ENCODE assay signal across 1 cellular context in genomic region chr20:37390891-37391525, GRCh38.
TF ChIP-seq lines count a peak whose summit lies in the region.

No MANE protein-coding gene starts in this region.

TF ChIP-seq in HepG2, 621 proteins besides CTCF, POLR2A, EP300 and RAD21 (continued from another document and continues in another):
- TF ChIP-seq PRDM15 (CRISPR knock-in tag; IDR thresholded peaks at IDR 0.05) (no peak), DPF2 (CRISPR knock-in tag; IDR thresholded peaks at IDR 0.05; ENCODE audit: borderline replicate concordance, low read depth) (peak; percentile 81; the same call in 1 of the 2 replicates), PTBP1 (IDR thresholded peaks at IDR 0.05; ENCODE audit: low read depth, low read length, poor library complexity, severe bottlenecking) (no peak), ATF4 (CRISPR knock-in tag; IDR thresholded peaks at IDR 0.05) (no peak), ZNF234 (CRISPR knock-in tag; conservative IDR thresholded peaks at IDR 0.05) (no peak), ZNF674 (CRISPR knock-in tag; IDR thresholded peaks at IDR 0.05; ENCODE audit: low read depth) (no peak), WIZ (CRISPR knock-in tag; IDR thresholded peaks at IDR 0.05) (no peak), MXD1 (CRISPR knock-in tag; IDR thresholded peaks at IDR 0.05) (peak; percentile 78; the same call in 1 of the 2 replicates), ARID5B (CRISPR knock-in tag; IDR thresholded peaks at IDR 0.05) (peak; percentile 93), ZFY (CRISPR knock-in tag; IDR thresholded peaks at IDR 0.05) (peak; percentile 94), SOX13 (IDR thresholded peaks at IDR 0.05) (no peak), SOX13 (CRISPR knock-in tag; conservative IDR thresholded peaks at IDR 0.05 in 1 of 2, IDR thresholded peaks at IDR 0.05 in 1 of 2) (peak in 1 of 2 experiments; percentile 83; a peak in 2 of 4 replicates), ZNF615 (CRISPR knock-in tag; IDR thresholded peaks at IDR 0.05; ENCODE audit: borderline replicate concordance) (no peak), SP1 (IDR thresholded peaks at IDR 0.05) (no peak), SP1 (CRISPR knock-in tag; IDR thresholded peaks at IDR 0.05) (peak; percentile 43; the same call in 1 of the 2 replicates), ZNF629 (CRISPR knock-in tag; conservative IDR thresholded peaks at IDR 0.05) (peak; percentile 86), SAP130 (CRISPR knock-in tag; IDR thresholded peaks at IDR 0.05; ENCODE audit: low read depth) (peak; percentile 94), PCBP1 (IDR thresholded peaks at IDR 0.05; ENCODE audit: borderline replicate concordance, low read depth, low read length) (0 out of 2 replicates have a peak, but pooled peaks have one; percentile 65), TEAD3 (CRISPR knock-in tag; optimal IDR thresholded peaks at IDR 0.05; ENCODE audit: borderline replicate concordance) (peak; percentile 83), HNF1A (IDR thresholded peaks at IDR 0.05; ENCODE audit: low read depth) (peak; percentile 50; the same call in 1 of the 2 replicates), HNF1A (CRISPR knock-in tag; IDR thresholded peaks at IDR 0.05; ENCODE audit: borderline replicate concordance) (peak; percentile 83; the same call in 1 of the 2 replicates), HHEX (CRISPR knock-in tag; IDR thresholded peaks at IDR 0.05) (no peak), SNAPC2 (CRISPR knock-in tag; IDR thresholded peaks at IDR 0.05) (no peak)
- TF ChIP-seq, protein P1, sequence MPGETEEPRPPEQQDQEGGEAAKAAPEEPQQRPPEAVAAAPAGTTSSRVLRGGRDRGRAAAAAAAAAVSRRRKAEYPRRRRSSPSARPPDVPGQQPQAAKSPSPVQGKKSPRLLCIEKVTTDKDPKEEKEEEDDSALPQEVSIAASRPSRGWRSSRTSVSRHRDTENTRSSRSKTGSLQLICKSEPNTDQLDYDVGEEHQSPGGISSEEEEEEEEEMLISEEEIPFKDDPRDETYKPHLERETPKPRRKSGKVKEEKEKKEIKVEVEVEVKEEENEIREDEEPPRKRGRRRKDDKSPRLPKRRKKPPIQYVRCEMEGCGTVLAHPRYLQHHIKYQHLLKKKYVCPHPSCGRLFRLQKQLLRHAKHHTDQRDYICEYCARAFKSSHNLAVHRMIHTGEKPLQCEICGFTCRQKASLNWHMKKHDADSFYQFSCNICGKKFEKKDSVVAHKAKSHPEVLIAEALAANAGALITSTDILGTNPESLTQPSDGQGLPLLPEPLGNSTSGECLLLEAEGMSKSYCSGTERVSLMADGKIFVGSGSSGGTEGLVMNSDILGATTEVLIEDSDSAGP (CRISPR knock-in tag; IDR thresholded peaks at IDR 0.05; ENCODE audit: borderline replicate concordance) = peak; percentile 87; the same call in 1 of the 2 replicates
- TF ChIP-seq, protein P2, sequence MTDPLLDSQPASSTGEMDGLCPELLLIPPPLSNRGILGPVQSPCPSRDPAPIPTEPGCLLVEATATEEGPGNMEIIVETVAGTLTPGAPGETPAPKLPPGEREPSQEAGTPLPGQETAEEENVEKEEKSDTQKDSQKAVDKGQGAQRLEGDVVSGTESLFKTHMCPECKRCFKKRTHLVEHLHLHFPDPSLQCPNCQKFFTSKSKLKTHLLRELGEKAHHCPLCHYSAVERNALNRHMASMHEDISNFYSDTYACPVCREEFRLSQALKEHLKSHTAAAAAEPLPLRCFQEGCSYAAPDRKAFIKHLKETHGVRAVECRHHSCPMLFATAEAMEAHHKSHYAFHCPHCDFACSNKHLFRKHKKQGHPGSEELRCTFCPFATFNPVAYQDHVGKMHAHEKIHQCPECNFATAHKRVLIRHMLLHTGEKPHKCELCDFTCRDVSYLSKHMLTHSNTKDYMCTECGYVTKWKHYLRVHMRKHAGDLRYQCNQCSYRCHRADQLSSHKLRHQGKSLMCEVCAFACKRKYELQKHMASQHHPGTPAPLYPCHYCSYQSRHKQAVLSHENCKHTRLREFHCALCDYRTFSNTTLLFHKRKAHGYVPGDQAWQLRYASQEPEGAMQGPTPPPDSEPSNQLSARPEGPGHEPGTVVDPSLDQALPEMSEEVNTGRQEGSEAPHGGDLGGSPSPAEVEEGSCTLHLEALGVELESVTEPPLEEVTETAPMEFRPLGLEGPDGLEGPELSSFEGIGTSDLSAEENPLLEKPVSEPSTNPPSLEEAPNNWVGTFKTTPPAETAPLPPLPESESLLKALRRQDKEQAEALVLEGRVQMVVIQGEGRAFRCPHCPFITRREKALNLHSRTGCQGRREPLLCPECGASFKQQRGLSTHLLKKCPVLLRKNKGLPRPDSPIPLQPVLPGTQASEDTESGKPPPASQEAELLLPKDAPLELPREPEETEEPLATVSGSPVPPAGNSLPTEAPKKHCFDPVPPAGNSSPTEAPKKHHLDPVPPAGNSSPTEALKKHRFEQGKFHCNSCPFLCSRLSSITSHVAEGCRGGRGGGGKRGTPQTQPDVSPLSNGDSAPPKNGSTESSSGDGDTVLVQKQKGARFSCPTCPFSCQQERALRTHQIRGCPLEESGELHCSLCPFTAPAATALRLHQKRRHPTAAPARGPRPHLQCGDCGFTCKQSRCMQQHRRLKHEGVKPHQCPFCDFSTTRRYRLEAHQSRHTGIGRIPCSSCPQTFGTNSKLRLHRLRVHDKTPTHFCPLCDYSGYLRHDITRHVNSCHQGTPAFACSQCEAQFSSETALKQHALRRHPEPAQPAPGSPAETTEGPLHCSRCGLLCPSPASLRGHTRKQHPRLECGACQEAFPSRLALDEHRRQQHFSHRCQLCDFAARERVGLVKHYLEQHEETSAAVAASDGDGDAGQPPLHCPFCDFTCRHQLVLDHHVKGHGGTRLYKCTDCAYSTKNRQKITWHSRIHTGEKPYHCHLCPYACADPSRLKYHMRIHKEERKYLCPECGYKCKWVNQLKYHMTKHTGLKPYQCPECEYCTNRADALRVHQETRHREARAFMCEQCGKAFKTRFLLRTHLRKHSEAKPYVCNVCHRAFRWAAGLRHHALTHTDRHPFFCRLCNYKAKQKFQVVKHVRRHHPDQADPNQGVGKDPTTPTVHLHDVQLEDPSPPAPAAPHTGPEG (CRISPR knock-in tag; IDR thresholded peaks at IDR 0.05) = peak; percentile 41; the same call in 1 of the 2 replicates
- TF ChIP-seq, protein P3, sequence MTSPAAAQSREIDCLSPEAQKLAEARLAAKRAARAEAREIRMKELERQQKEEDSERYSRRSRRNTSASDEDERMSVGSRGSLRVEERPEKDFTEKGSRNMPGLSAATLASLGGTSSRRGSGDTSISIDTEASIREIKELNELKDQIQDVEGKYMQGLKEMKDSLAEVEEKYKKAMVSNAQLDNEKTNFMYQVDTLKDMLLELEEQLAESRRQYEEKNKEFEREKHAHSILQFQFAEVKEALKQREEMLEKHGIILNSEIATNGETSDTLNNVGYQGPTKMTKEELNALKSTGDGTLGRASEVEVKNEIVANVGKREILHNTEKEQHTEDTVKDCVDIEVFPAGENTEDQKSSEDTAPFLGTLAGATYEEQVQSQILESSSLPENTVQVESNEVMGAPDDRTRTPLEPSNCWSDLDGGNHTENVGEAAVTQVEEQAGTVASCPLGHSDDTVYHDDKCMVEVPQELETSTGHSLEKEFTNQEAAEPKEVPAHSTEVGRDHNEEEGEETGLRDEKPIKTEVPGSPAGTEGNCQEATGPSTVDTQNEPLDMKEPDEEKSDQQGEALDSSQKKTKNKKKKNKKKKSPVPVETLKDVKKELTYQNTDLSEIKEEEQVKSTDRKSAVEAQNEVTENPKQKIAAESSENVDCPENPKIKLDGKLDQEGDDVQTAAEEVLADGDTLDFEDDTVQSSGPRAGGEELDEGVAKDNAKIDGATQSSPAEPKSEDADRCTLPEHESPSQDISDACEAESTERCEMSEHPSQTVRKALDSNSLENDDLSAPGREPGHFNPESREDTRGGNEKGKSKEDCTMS (CRISPR knock-in tag; conservative IDR thresholded peaks at IDR 0.05) = no peak
